Comparison of ENCODE assay signal across 10 cellular contexts in the genomic region with DNA sequence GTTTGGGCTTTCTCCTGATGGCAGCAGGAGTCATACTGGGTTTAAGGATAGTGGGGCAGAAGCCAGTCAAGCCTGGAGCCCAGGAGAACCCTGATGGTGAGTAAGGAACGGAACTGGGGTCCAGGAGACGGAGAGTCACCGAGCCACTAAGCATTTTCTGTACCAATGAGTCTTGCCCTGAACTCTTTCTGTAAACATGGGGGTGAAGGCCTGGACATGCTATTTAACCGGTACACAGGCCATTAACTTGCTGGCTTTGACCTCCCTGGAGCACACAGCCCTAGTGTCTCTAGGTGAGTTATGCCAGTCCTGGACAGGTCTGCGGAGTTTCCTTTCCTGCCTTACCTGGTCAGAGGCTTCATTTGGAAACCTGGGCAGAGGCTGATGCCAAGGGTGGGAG. TPM values are rescaled to one million over a fixed set of nuclear protein-coding genes. Genes with fewer than 3 reads are reported as not detected.
DNase-seq lines count a peak whose midpoint lies in the region; ATAC-seq and TF ChIP-seq lines count a peak whose summit lies in the region.
"Had no signal": no experiment of that assay in that cellular context is flagged by ENCODE, and none has a peak within 500 bp of the region (broad histone marks: within the 10 kb centered on the region; RNA-seq: fewer than 3 reads in every experiment).

No MANE protein-coding gene starts in this region.

- no peak overlapping the region for H2BK120ac ChIP-seq in trophoblast cell (ENCODE audit: insufficient read depth, low read length, poor library complexity)

- no peak overlapping the region for H3K4me3 Mint-ChIP-seq in CD14-positive monocyte
- H3K4me3 Mint-ChIP-seq in chondrocyte (ENCODE audit: unreplicated experiment) = peak overlapping the region; percentile 8

- no peak overlapping the region for H4K8ac ChIP-seq in trophoblast cell (ENCODE audit: low read depth, low read length)

- H3K4me1 Mint-ChIP-seq in CD14-positive monocyte = peaks cover 71% of the 10 kb centered on the region
- peaks cover 63% of the 10 kb centered on the region for H3K4me1 Mint-ChIP-seq in chondrocyte (ENCODE audit: low read depth)

- H3K36me3 Mint-ChIP-seq in CD14-positive monocyte (peaks cover 45 to 55% of the 10 kb centered on the region in 2 donors), chondrocyte (ENCODE audit: low read depth) (peaks cover 2% of the 10 kb centered on the region)

- DNase-seq in CD14-positive monocyte (ENCODE audit: low spot score) (no peak), Karpas-422 (no peak), chondrocyte (ENCODE audit: low spot score) (no peak), trophoblast cell (no peak), AG08395 (ENCODE audit: low spot score) (no peak), RKO (ENCODE audit: low spot score) (no peak)
- no peak for DNase-seq in stimulated activated CD4-positive, alpha-beta T cell treated with anti-CD3 and anti-CD28 coated beads, Interleukin-4, amount 100 ng/mL, for 24 hours
- DNase-seq: NCI-H1436 treated with DMSO at 0.1 percent for 48 hours, NCI-H524 had no signal

- peak overlapping the region; percentile 98 for H3K4me2 ChIP-seq in Karpas-422 (ENCODE audit: low read depth, low read length, poor library complexity, severe bottlenecking)
- no peak overlapping the region for H3K4me2 ChIP-seq in trophoblast cell (ENCODE audit: low read length)

- H3K14ac ChIP-seq in trophoblast cell (ENCODE audit: low read length) = no peak overlapping the region

- WGBS in trophoblast cell (ENCODE audit: extremely low coverage, insufficient coverage, insufficient read length) = no CpG with 5 or more reads among the region's 5 CpGs

- H3K27me3 ChIP-seq in Karpas-422 (ENCODE audit: low read length) (no peaks in the 10 kb centered on the region), trophoblast cell (ENCODE audit: insufficient read depth, low read length) (no peaks in the 10 kb centered on the region)

- H3K27ac Mint-ChIP-seq in CD14-positive monocyte (peak overlapping the region in 5 of 7 donors; percentile 30 to 58 (median 42)), chondrocyte (ENCODE audit: unreplicated experiment) (no peak overlapping the region)

- H3K9me2 ChIP-seq in Karpas-422 (replicated peaks; ENCODE audit: insufficient read depth, low read length) = no peaks in the 10 kb centered on the region

- ATAC-seq in GM21786 (IDR thresholded peaks at IDR 0.05; ENCODE audit: unreplicated experiment) = no peak

- no peak overlapping the region for H2BK5ac ChIP-seq in trophoblast cell (ENCODE audit: low read depth, low read length, poor library complexity)

- H2AK5ac ChIP-seq in trophoblast cell (ENCODE audit: low read length) = no peak overlapping the region

- H3K4me3 ChIP-seq in Karpas-422 (ENCODE audit: low read length) (peak overlapping the region; percentile 24), trophoblast cell (ENCODE audit: low read depth, low read length) (no peak overlapping the region)

- no peak overlapping the region for H4K91ac ChIP-seq in trophoblast cell (ENCODE audit: low read depth, low read length)

- H3K9me3 Mint-ChIP-seq in CD14-positive monocyte = peaks cover 0 to 3% (median 0%) of the 10 kb centered on the region in 7 donors
- no peaks in the 10 kb centered on the region for H3K9me3 Mint-ChIP-seq in chondrocyte (ENCODE audit: low read depth)

- H3K79me2 ChIP-seq in Karpas-422 (ENCODE audit: low read length) (peaks cover 87% of the 10 kb centered on the region), trophoblast cell (ENCODE audit: control insufficient read depth, insufficient read depth, low read length, poor library complexity) (peaks cover 24% of the 10 kb centered on the region)

- H3K36me3 ChIP-seq in Karpas-422 (ENCODE audit: insufficient read depth, low read length) = peaks cover 17% of the 10 kb centered on the region
- H3K36me3 ChIP-seq in trophoblast cell (ENCODE audit: control insufficient read depth in 1 of 2, insufficient read depth in 2 of 2, low read length in 2 of 2) = peaks cover 16 to 23% of the 10 kb centered on the region in 2 experiments

- H3K18ac ChIP-seq in trophoblast cell (ENCODE audit: low read length) = no peak overlapping the region

- H3K9me3 ChIP-seq in Karpas-422 (ENCODE audit: low read length) (no peaks in the 10 kb centered on the region), trophoblast cell (ENCODE audit: insufficient read depth, low read depth, low read length) (no peaks in the 10 kb centered on the region)

- peak overlapping the region; percentile 81 for H3K27ac ChIP-seq in Karpas-422 (ENCODE audit: low read length)
- no peak overlapping the region for H3K27ac ChIP-seq in trophoblast cell (ENCODE audit: low read depth, low read length)

- no peak for TF ChIP-seq CTCF in CD14-positive monocyte (IDR thresholded peaks at IDR 0.05)
- TF ChIP-seq CTCF in chondrocyte (IDR thresholded peaks at IDR 0.05) = no peak

- H3K4me1 ChIP-seq in Karpas-422 (ENCODE audit: low read length) = peaks cover 48% of the 10 kb centered on the region
- peaks cover 16 to 31% of the 10 kb centered on the region in 2 experiments for H3K4me1 ChIP-seq in trophoblast cell (ENCODE audit: control insufficient read depth in 1 of 2, insufficient read depth in 2 of 2, low read length in 2 of 2)

- H3K4ac ChIP-seq in trophoblast cell (ENCODE audit: low read depth, low read length) = peak overlapping the region; percentile 35

- H3K23ac ChIP-seq in trophoblast cell (ENCODE audit: low read length) = no peak overlapping the region

- no peak overlapping the region for H4K12ac ChIP-seq in trophoblast cell (ENCODE audit: low read depth, low read length)

- peaks cover 17% of the 10 kb centered on the region for H3K79me1 ChIP-seq in trophoblast cell (ENCODE audit: low read length)

- H4K20me1 ChIP-seq in Karpas-422 (ENCODE audit: insufficient read depth, low read depth, low read length) = peaks cover 44% of the 10 kb centered on the region

- H3K27me3 Mint-ChIP-seq in CD14-positive monocyte (ENCODE audit: low read depth in 3 of 3) = peaks cover 4 to 8% (median 6%) of the 10 kb centered on the region in 3 donors
- H3K27me3 Mint-ChIP-seq in chondrocyte (ENCODE audit: low read depth) = no peaks in the 10 kb centered on the region

- intact Hi-C loops in CD14-positive monocyte (cut with micrococcal nuclease) = no loop called here

- peak overlapping the region; percentile 89; the same call in 1 of the 2 replicates for H3K9ac ChIP-seq in Karpas-422 (ENCODE audit: low read length)
- peak overlapping the region; percentile 26 for H3K9ac ChIP-seq in trophoblast cell (ENCODE audit: low read length)

- H2AFZ ChIP-seq in Karpas-422 (ENCODE audit: low read length) = no peak overlapping the region
- H2AFZ ChIP-seq in trophoblast cell (ENCODE audit: insufficient read depth, low read length, poor library complexity) = no peak overlapping the region

- H2BK12ac ChIP-seq in trophoblast cell (ENCODE audit: low read length) = no peak overlapping the region

RNA-seq across cellular contexts. Expression of a gene that starts 3.9 kb away (rescaled TPM):
- polyA plus RNA-seq in CD14-positive monocyte = 10 to 100 TPM; 18.4 to 24.5 TPM
- 25.3 and 30.2 TPM in 2 replicates for total RNA-seq in Karpas-422 (2014; rRNA removed; shearing (Covaris generic); ENCODE audit: low replicate concordance)
- total RNA-seq in chondrocyte = 46.0 to 63.9 TPM (median 48.0 TPM) in 3 replicates
- polyA plus RNA-seq in trophoblast cell (2013) = 64.5 and 69.3 TPM in 2 replicates
